Comparison of ENCODE assay signal across 28 cellular contexts in the genomic region with DNA sequence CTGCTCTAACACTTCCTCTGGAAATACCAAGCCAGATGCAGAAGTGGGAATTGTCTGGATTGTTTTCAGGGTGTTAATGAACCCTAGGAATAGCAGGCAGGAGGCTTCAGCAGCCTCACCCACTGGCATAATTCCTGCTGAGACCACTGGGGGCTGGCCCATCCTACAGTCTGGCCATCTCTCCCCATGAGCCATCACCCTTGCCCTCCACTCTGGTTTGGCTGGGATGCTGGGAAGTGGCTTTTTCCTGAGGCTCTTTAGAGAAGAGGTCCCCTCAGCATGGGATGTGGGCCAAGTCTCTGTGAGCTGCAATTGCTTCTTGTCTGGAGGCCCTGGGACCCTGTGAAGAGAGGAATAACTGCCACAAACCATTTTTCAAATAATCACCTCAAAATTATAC. TPM values are rescaled to one million over a fixed set of nuclear protein-coding genes. Genes with fewer than 3 reads are reported as not detected.
DNase-seq lines count a peak whose midpoint lies in the region; ATAC-seq and TF ChIP-seq lines count a peak whose summit lies in the region.
"Had no signal": no experiment of that assay in that cellular context is flagged by ENCODE, and none has a peak within 500 bp of the region (broad histone marks: within the 10 kb centered on the region; RNA-seq: fewer than 3 reads in every experiment).

No MANE protein-coding gene starts in this region.

- H3K23ac ChIP-seq in neuronal stem cell (ENCODE audit: low read depth, low read length, poor library complexity), result peak overlapping the region; percentile 14

- peaks cover 15 to 17% of the 10 kb centered on the region in 2 donors for H3K4me1 ChIP-seq in neuronal stem cell (ENCODE audit: control insufficient read depth in 2 of 2, insufficient read depth in 1 of 2, low read depth in 1 of 2, low read length in 2 of 2)
- H3K4me1 ChIP-seq: uterus had no signal

- no peak overlapping the region for H3K4ac ChIP-seq in neuronal stem cell (ENCODE audit: low read length)

- H3K4me3 ChIP-seq in neuronal stem cell (ENCODE audit: low read length in 2 of 2), result no peak overlapping the region
- H3K4me3 ChIP-seq: GM12878, HAP-1, ovary, smooth muscle cell, uterus had no signal

- H3K9me3 Mint-ChIP-seq in natural killer cell treated with Interleukin-12 subunit alpha and Interleukin-12 subunit beta and Interleukin-15 and Interleukin-18, amount 100 ng/mL, for 72 hours, result no peaks in the 10 kb centered on the region
- H3K9me3 Mint-ChIP-seq in natural killer cell, result no peaks in the 10 kb centered on the region
- H3K9me3 Mint-ChIP-seq in endothelial cell (ENCODE audit: unreplicated experiment), result no peaks in the 10 kb centered on the region
- H3K9me3 Mint-ChIP-seq: activated CD4-positive, alpha-beta T cell treated with anti-CD3 and anti-CD28 coated beads, Interleukin-2, amount 10 ng/mL, durations not matched to agents 7 days and 5 days; activated naive CD4-positive, alpha-beta T cell treated with anti-CD3 and anti-CD28 coated beads, Interleukin-2, amount 50 U/mL, for 72 hours; CD8-positive, alpha-beta T cell had no signal

- H2BK12ac ChIP-seq in neuronal stem cell (ENCODE audit: low read length), result no peak overlapping the region

- H2AK5ac ChIP-seq in neuronal stem cell (ENCODE audit: low read depth, low read length), result no peak overlapping the region

- H3K4me1 Mint-ChIP-seq in natural killer cell treated with Interleukin-12 subunit alpha and Interleukin-12 subunit beta and Interleukin-15 and Interleukin-18, amount 100 ng/mL, for 72 hours (ENCODE audit: low read depth in 2 of 2), result no peaks in the 10 kb centered on the region
- peaks cover 5% of the 10 kb centered on the region in 2 donors for H3K4me1 Mint-ChIP-seq in natural killer cell
- peaks cover 47% of the 10 kb centered on the region for H3K4me1 Mint-ChIP-seq in endothelial cell (ENCODE audit: unreplicated experiment)

- H3K27me3 Mint-ChIP-seq in natural killer cell treated with Interleukin-12 subunit alpha and Interleukin-12 subunit beta and Interleukin-15 and Interleukin-18, amount 100 ng/mL, for 72 hours, result peaks cover 49 to 58% of the 10 kb centered on the region in 2 donors
- peaks cover 46 to 59% of the 10 kb centered on the region in 2 donors for H3K27me3 Mint-ChIP-seq in natural killer cell (ENCODE audit: low read depth in 2 of 2)
- peaks cover 8% of the 10 kb centered on the region for H3K27me3 Mint-ChIP-seq in endothelial cell (ENCODE audit: unreplicated experiment)

- peaks cover 4 to 63% of the 10 kb centered on the region in 2 donors for H3K36me3 ChIP-seq in neuronal stem cell (replicated peaks in 1 of 2; ENCODE audit: control insufficient read depth in 2 of 2, insufficient read depth in 2 of 2, low read length in 2 of 2)
- H3K36me3 ChIP-seq: ovary, uterus had no signal

- no peak overlapping the region for H2BK5ac ChIP-seq in neuronal stem cell (ENCODE audit: low read length)

- no peak overlapping the region for H3K4me3 Mint-ChIP-seq in natural killer cell treated with Interleukin-12 subunit alpha and Interleukin-12 subunit beta and Interleukin-15 and Interleukin-18, amount 100 ng/mL, for 72 hours
- H3K4me3 Mint-ChIP-seq in natural killer cell (no peak overlapping the region), endothelial cell (ENCODE audit: unreplicated experiment) (peak overlapping the region; percentile 93)
- H3K4me3 Mint-ChIP-seq: activated CD4-positive, alpha-beta T cell treated with anti-CD3 and anti-CD28 coated beads, Interleukin-2, amount 10 ng/mL, durations not matched to agents 7 days and 5 days; B cell; CD8-positive, alpha-beta T cell had no signal

- no peak for ATAC-seq in natural killer cell treated with Interleukin-12 subunit alpha and Interleukin-12 subunit beta and Interleukin-15 and Interleukin-18, amount 100 ng/mL, for 72 hours
- no peak for ATAC-seq in natural killer cell
- ATAC-seq in HG02610 (IDR thresholded peaks at IDR 0.05; ENCODE audit: unreplicated experiment), result no peak
- ATAC-seq in HG03342 (IDR thresholded peaks at IDR 0.05; ENCODE audit: unreplicated experiment), result no peak
- ATAC-seq: activated naive CD4-positive, alpha-beta T cell treated with anti-CD3 and anti-CD28 coated beads, Interleukin-2, amount 50 U/mL, for 72 hours; CD8-positive, alpha-beta T cell; GM12878 had no signal

- H2BK120ac ChIP-seq in neuronal stem cell (ENCODE audit: low read depth, low read length), result no peak overlapping the region

- H3K9ac ChIP-seq in neuronal stem cell (ENCODE audit: low read depth, low read length, poor library complexity), result no peak overlapping the region

- H3K14ac ChIP-seq in neuronal stem cell (ENCODE audit: low read length), result no peak overlapping the region

- H3K18ac ChIP-seq in neuronal stem cell (ENCODE audit: low read length), result no peak overlapping the region

- H2BK15ac ChIP-seq in neuronal stem cell (ENCODE audit: low read length), result no peak overlapping the region

- H3K27ac Mint-ChIP-seq in natural killer cell treated with Interleukin-12 subunit alpha and Interleukin-12 subunit beta and Interleukin-15 and Interleukin-18, amount 100 ng/mL, for 72 hours, result no peak overlapping the region
- H3K27ac Mint-ChIP-seq in natural killer cell (no peak overlapping the region), endothelial cell (ENCODE audit: unreplicated experiment) (no peak overlapping the region)
- H3K27ac Mint-ChIP-seq: activated CD4-positive, alpha-beta T cell treated with anti-CD3 and anti-CD28 coated beads, Interleukin-2, amount 10 ng/mL, durations not matched to agents 7 days and 5 days; activated naive CD4-positive, alpha-beta T cell treated with anti-CD3 and anti-CD28 coated beads, Interleukin-2, amount 50 U/mL, for 72 hours; B cell; CD8-positive, alpha-beta T cell had no signal

- peaks cover 0 to 2% (median 0%) of the 10 kb centered on the region in 3 experiments for H3K27me3 ChIP-seq in neuronal stem cell (ENCODE audit: control insufficient read depth in 3 of 3, insufficient read depth in 3 of 3, low read depth in 1 of 3, low read length in 3 of 3)
- H3K27me3 ChIP-seq: ovary, uterus had no signal

- H3K36me3 Mint-ChIP-seq in natural killer cell treated with Interleukin-12 subunit alpha and Interleukin-12 subunit beta and Interleukin-15 and Interleukin-18, amount 100 ng/mL, for 72 hours, result no peaks in the 10 kb centered on the region
- no peaks in the 10 kb centered on the region for H3K36me3 Mint-ChIP-seq in natural killer cell
- H3K36me3 Mint-ChIP-seq in endothelial cell (ENCODE audit: low read depth, unreplicated experiment), result peaks cover 40% of the 10 kb centered on the region
- H3K36me3 Mint-ChIP-seq: activated naive CD4-positive, alpha-beta T cell treated with anti-CD3 and anti-CD28 coated beads, Interleukin-2, amount 50 U/mL, for 72 hours; CD8-positive, alpha-beta T cell had no signal

- H3K27ac ChIP-seq in neuronal stem cell (replicated peaks; ENCODE audit: low read length), result no peak overlapping the region
- H3K27ac ChIP-seq: epithelial cell of prostate, ovary had no signal

- TF ChIP-seq CTCF in natural killer cell (IDR thresholded peaks at IDR 0.05), result no peak
- TF ChIP-seq CTCF in endothelial cell (IDR thresholded peaks at IDR 0.05; ENCODE audit: unreplicated experiment), result no peak

- H2AFZ ChIP-seq in neuronal stem cell (ENCODE audit: low read length), result no peak overlapping the region

- H3K79me1 ChIP-seq in neuronal stem cell (ENCODE audit: low read depth, low read length), result peaks cover 7% of the 10 kb centered on the region

- H3K4me2 ChIP-seq in neuronal stem cell (ENCODE audit: insufficient read depth, low read length, poor library complexity, severe bottlenecking), result no peak overlapping the region
- H3K4me2 ChIP-seq: smooth muscle cell had no signal

- no peak overlapping the region for H4K91ac ChIP-seq in neuronal stem cell (ENCODE audit: low read depth, low read length, poor library complexity)

- no peaks in the 10 kb centered on the region for H3K9me3 ChIP-seq in neuronal stem cell (replicated peaks in 1 of 2; ENCODE audit: control insufficient read depth in 2 of 2, insufficient read depth in 1 of 2, low read depth in 1 of 2, low read length in 2 of 2)
- H3K9me3 ChIP-seq: HAP-1, ovary, uterus had no signal

- H4K8ac ChIP-seq in neuronal stem cell (ENCODE audit: low read depth, low read length), result no peak overlapping the region

- peak; percentile 20 for DNase-seq in natural killer cell treated with Interleukin-12 subunit alpha and Interleukin-12 subunit beta and Interleukin-15 and Interleukin-18, amount 100 ng/mL, for 72 hours (ENCODE audit: low spot score)
- DNase-seq in natural killer cell (no peak), endothelial cell (ENCODE audit: low spot score) (no peak), neuronal stem cell (ENCODE audit: low spot score) (no peak), DMS 273 (lab: John Stamatoyannopoulos, UW; ENCODE audit: unreplicated experiment) (no peak), medulla oblongata (ENCODE audit: extremely low spot score) (no peak)
- DNase-seq: ACHN; activated CD4-positive, alpha-beta T cell treated with anti-CD3 and anti-CD28 coated beads, Interleukin-2, amount 10 ng/mL, durations not matched to agents 7 days and 5 days; amygdala; CD8-positive, alpha-beta T cell; DMS 273 treated with DMSO at 0.1 percent for 48 hours; Kasumi-1; NCI-H2081; NCI-H748 treated with DMSO at 0.1 percent for 48 hours; ovary; retina; stimulated activated naive CD4-positive, alpha-beta T cell; T1000; uterus had no signal

- intact Hi-C loops in natural killer cell (cut with micrococcal nuclease), result no loop called here

RNA-seq across cellular contexts. Expression of gene TCF7L1, which starts 3.9 kb away (rescaled TPM):
- total RNA-seq in natural killer cell treated with Interleukin-12 subunit alpha and Interleukin-12 subunit beta and Interleukin-15 and Interleukin-18, amount 100 ng/mL, for 72 hours, result under 1 TPM in 1 of 2 donors, not detected in 1; 0.14 TPM
- total RNA-seq in natural killer cell (not detected), endothelial cell (ENCODE audit: unreplicated experiment) (83.8 TPM)
- 67.8 TPM for polyA plus RNA-seq in neuronal stem cell (2013, experiment 1 of 2)
- 68.6 TPM for polyA plus RNA-seq in neuronal stem cell (2013, experiment 2 of 2)
- total RNA-seq: activated CD4-positive, alpha-beta T cell treated with anti-CD3 and anti-CD28 coated beads, Interleukin-2, amount 10 ng/mL, durations not matched to agents 7 days and 5 days; activated CD8-positive, alpha-beta memory T cell treated with anti-CD3 and anti-CD28 coated beads for 36 hours; CD8-positive, alpha-beta T cell had no signal

Comparison
In these comparisons a context has a peak if more than half of its experiments do, and no peak if none do; other contexts are left out.
1. RNA of gene TCF7L1, which starts 3.9 kb away (total RNA-seq): 83.8 TPM in endothelial cell (single experiment); 0.14 TPM in natural killer cell treated with Interleukin-12 subunit alpha and Interleukin-12 subunit beta and Interleukin-15 and Interleukin-18, amount 100 ng/mL, for 72 hours and not detected in natural killer cell; every median in the first group is over 10 times any median in the second.